21 cellular contexts compared by ENCODE assay signal in genomic region chr6:13577926-13578325, GRCh38.
"Had no signal": no experiment of that assay in that cellular context is flagged by ENCODE, and none has a peak within 500 bp of the region (broad histone marks: within the 10 kb centered on the region; RNA-seq: fewer than 3 reads in every experiment).

No MANE protein-coding gene starts in this region.

- H3K9me3 ChIP-seq: colonic mucosa, esophagus muscularis mucosa, gastroesophageal sphincter, left lung, lower lobe of right lung, mucosa of descending colon had no signal

- H3K4me3 ChIP-seq: colonic mucosa, esophagus muscularis mucosa, gastroesophageal sphincter, heart right ventricle, left lung, lower lobe of right lung, mucosa of descending colon had no signal

- H3K36me3 ChIP-seq: colonic mucosa had no signal

- H3K27ac Mint-ChIP-seq: dendritic cell treated with granulocyte-macrophage colony-stimulating factor and Interleukin-4, amounts not matched to agents 40 ng/mL and 50 ng/mL, for 4 days; effector memory CD8-positive, alpha-beta T cell; endodermal cell; mesothelial cell of epicardium had no signal

- FAIRE-seq: endothelial cell of umbilical vein, islet of Langerhans, keratinocyte had no signal

- H3K9me3 Mint-ChIP-seq: dendritic cell treated with granulocyte-macrophage colony-stimulating factor and Interleukin-4, amounts not matched to agents 40 ng/mL and 50 ng/mL, for 4 days; effector memory CD8-positive, alpha-beta T cell had no signal

- H3K27me3 ChIP-seq: colonic mucosa, esophagus muscularis mucosa, foreskin keratinocyte, gastroesophageal sphincter, heart right ventricle, left lung had no signal

- ATAC-seq: effector memory CD8-positive, alpha-beta T cell; foreskin keratinocyte; gastroesophageal sphincter; heart right ventricle; left cardiac atrium; left lung; lower lobe of right lung; mucosa of descending colon had no signal

- DNase-seq: colonic mucosa; cortex of kidney; effector CD8-positive, alpha-beta T cell; effector memory CD8-positive, alpha-beta T cell; endodermal cell; foreskin keratinocyte; heart right ventricle; hippocampal formation; left cardiac atrium; left lung; lower lobe of right lung; mesenchymal stem cell; mucosa of descending colon; naive B cell had no signal

- H3K4me3 Mint-ChIP-seq: dendritic cell treated with granulocyte-macrophage colony-stimulating factor and Interleukin-4, amounts not matched to agents 40 ng/mL and 50 ng/mL, for 4 days; effector memory CD8-positive, alpha-beta T cell; endodermal cell; mesothelial cell of epicardium had no signal

- H3K27ac ChIP-seq: colonic mucosa, esophagus muscularis mucosa, foreskin keratinocyte, gastroesophageal sphincter, left lung, lower lobe of right lung had no signal

- H3K4me1 ChIP-seq: colonic mucosa had no signal

- H3K27me3 Mint-ChIP-seq: dendritic cell treated with granulocyte-macrophage colony-stimulating factor and Interleukin-4, amounts not matched to agents 40 ng/mL and 50 ng/mL, for 4 days; effector memory CD8-positive, alpha-beta T cell; naive B cell had no signal
